13 cellular contexts compared by ENCODE assay signal in the genomic region with DNA sequence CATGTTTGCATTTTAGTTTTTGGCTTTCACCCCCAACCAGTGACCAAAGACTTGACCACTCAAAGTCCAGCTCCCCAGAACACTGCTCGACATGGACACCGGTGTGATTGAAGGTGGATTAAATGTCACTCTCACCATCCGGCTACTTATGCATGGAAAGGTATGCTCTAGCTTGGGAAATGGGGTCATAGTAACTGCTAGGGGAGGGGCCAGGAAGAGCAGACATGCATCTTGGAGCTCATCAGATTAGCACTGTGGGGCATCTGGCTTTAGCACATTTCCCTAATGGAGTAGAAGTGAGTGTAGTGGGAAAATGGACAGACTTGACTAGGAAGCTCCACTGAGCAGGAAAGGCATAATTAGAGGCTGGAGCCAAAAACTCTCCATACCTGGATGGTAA. TPM values are rescaled to one million over a fixed set of nuclear protein-coding genes. Genes with fewer than 3 reads are reported as not detected.
DNase-seq lines count a peak whose midpoint lies in the region; ATAC-seq and TF ChIP-seq lines count a peak whose summit lies in the region.
"Had no signal": no experiment of that assay in that cellular context is flagged by ENCODE, and none has a peak within 500 bp of the region (broad histone marks: within the 10 kb centered on the region; RNA-seq: fewer than 3 reads in every experiment).

No MANE protein-coding gene starts in this region.

- H3K27me3 ChIP-seq in fibroblast of lung (ENCODE audit: control insufficient read depth, insufficient read depth, low read length) (no peaks in the 10 kb centered on the region), skeletal muscle tissue (ENCODE audit: control insufficient read depth in 3 of 3, insufficient read depth in 3 of 3, low read length in 3 of 3) (no peaks in the 10 kb centered on the region), spleen (replicated peaks in 1 of 7) (no peaks in the 10 kb centered on the region)
- H3K27me3 ChIP-seq: SJSA1 had no signal

- no peak for DNase-seq in activated naive CD4-positive, alpha-beta T cell treated with anti-CD3 and anti-CD28 coated beads, Interleukin-2, amount 10 ng/mL, durations not matched to agents 7 days and 5 days
- DNase-seq in activated naive CD4-positive, alpha-beta T cell treated with Interleukin-2 at 50 U/mL for 16 hours, result no peak
- DNase-seq in T-cell (no peak), fibroblast of lung (ENCODE audit: low read depth in 2 of 2) (no peak), activated gamma-delta T cell (lab: John Stamatoyannopoulos, UW) (no peak), spleen (no peak)
- no peak for DNase-seq in activated effector memory CD4-positive, alpha-beta T cell treated with anti-CD3 and anti-CD28 coated beads, Interleukin-2, amount 50 U/mL, for 16 hours
- DNase-seq: left cardiac atrium, NCI-H2107 had no signal

- TF ChIP-seq POLR2A in spleen (IDR thresholded peaks at IDR 0.05), result no peak

- peak overlapping the region; percentile 99 for H3K4me3 Mint-ChIP-seq in activated naive CD4-positive, alpha-beta T cell treated with anti-CD3 and anti-CD28 coated beads, Interleukin-2, amount 10 ng/mL, durations not matched to agents 7 days and 5 days
- peak overlapping the region; percentile 56 to 97 (median 89) for H3K4me3 Mint-ChIP-seq in T-cell

- peak overlapping the region; percentile 61 for H3K4me2 ChIP-seq in fibroblast of lung (ENCODE audit: extremely low read depth, insufficient read depth, low read length)

- H3K9me3 Mint-ChIP-seq in activated naive CD4-positive, alpha-beta T cell treated with anti-CD3 and anti-CD28 coated beads, Interleukin-2, amount 10 ng/mL, durations not matched to agents 7 days and 5 days, result no peaks in the 10 kb centered on the region
- H3K9me3 Mint-ChIP-seq in T-cell, result no peaks in the 10 kb centered on the region

- no peak overlapping the region for H3K9ac ChIP-seq in fibroblast of lung (ENCODE audit: insufficient read depth, low read length)
- H3K9ac ChIP-seq in skeletal muscle tissue (ENCODE audit: low read depth in 1 of 3, low read length in 3 of 3), result peak overlapping the region in 1 of 3 donors; percentile 94

- peaks cover 66% of the 10 kb centered on the region for H3K79me2 ChIP-seq in fibroblast of lung (ENCODE audit: control insufficient read depth, insufficient read depth, low read length)

- H3K4me3 ChIP-seq in fibroblast of lung (replicated peaks in 1 of 4; ENCODE audit: control extremely low read depth in 1 of 4, insufficient read depth in 1 of 4, low read depth in 3 of 4, low read length in 4 of 4) (peak overlapping the region in 3 of 4 experiments; percentile 8 to 100 (median 94)), skeletal muscle tissue (ENCODE audit: low read length in 3 of 3) (peak overlapping the region in 1 of 3 donors; percentile 43), spleen (peak overlapping the region in 1 of 8 donors; percentile 83)

- H4K20me1 ChIP-seq in fibroblast of lung (ENCODE audit: control insufficient read depth, extremely low read depth, insufficient read depth, low read length), result peaks cover 17% of the 10 kb centered on the region

- POLR2A ChIA-PET in T-cell (lab: Charles Lee), result interaction anchor here (0.6 to 1.6 kb wide), 5 partner anchors 20 to 69 kb away, joined by 3 to 7 read pairs (median 5); no protein-coding TSS in a partner anchor

- TF ChIP-seq CTCF in fibroblast of lung (conservative IDR thresholded peaks at IDR 0.05 in 1 of 2, IDR thresholded peaks at IDR 0.05 in 1 of 2; ENCODE audit: low read depth in 1 of 2, low read length in 2 of 2) (no peak), spleen (IDR thresholded peaks at IDR 0.05 in 8 of 11, conservative IDR thresholded peaks at IDR 0.05 in 3 of 11) (no peak)

- H3K27ac ChIP-seq in fibroblast of lung (ENCODE audit: insufficient read depth, low read length) (no peak overlapping the region), skeletal muscle tissue (ENCODE audit: low read depth, low read length) (peak overlapping the region; percentile 25), spleen (peak overlapping the region in 4 of 8 donors; percentile 41 to 97 (median 97))
- H3K27ac ChIP-seq: SJSA1, skin epidermis had no signal

- peaks cover 56% of the 10 kb centered on the region for H3K36me3 Mint-ChIP-seq in activated naive CD4-positive, alpha-beta T cell treated with anti-CD3 and anti-CD28 coated beads, Interleukin-2, amount 10 ng/mL, durations not matched to agents 7 days and 5 days
- H3K36me3 Mint-ChIP-seq in T-cell, result peaks cover 39% of the 10 kb centered on the region

- H3K4me1 Mint-ChIP-seq in activated naive CD4-positive, alpha-beta T cell treated with anti-CD3 and anti-CD28 coated beads, Interleukin-2, amount 10 ng/mL, durations not matched to agents 7 days and 5 days, result peaks cover 43% of the 10 kb centered on the region
- H3K4me1 Mint-ChIP-seq in T-cell, result peaks cover 35 to 44% (median 41%) of the 10 kb centered on the region in 3 donors

- peaks cover 4% of the 10 kb centered on the region for H3K4me1 ChIP-seq in fibroblast of lung (ENCODE audit: control insufficient read depth, extremely low read depth, insufficient read depth, low read length)
- H3K4me1 ChIP-seq in skeletal muscle tissue (ENCODE audit: control insufficient read depth in 3 of 3, insufficient read depth in 3 of 3, low read length in 3 of 3), result peaks cover 28 to 46% (median 30%) of the 10 kb centered on the region in 3 donors
- peaks cover 25 to 70% (median 42%) of the 10 kb centered on the region in 6 donors for H3K4me1 ChIP-seq in spleen

- H3K36me3 ChIP-seq in fibroblast of lung (ENCODE audit: control insufficient read depth, insufficient read depth, low read length) (peaks cover 20% of the 10 kb centered on the region), skeletal muscle tissue (ENCODE audit: control insufficient read depth in 3 of 3, insufficient read depth in 3 of 3, low read length in 3 of 3) (peaks cover 38 to 55% (median 49%) of the 10 kb centered on the region in 3 donors), spleen (peaks cover 10 to 70% (median 55%) of the 10 kb centered on the region in 6 donors)

- no peak overlapping the region for H3K27ac Mint-ChIP-seq in activated naive CD4-positive, alpha-beta T cell treated with anti-CD3 and anti-CD28 coated beads, Interleukin-2, amount 10 ng/mL, durations not matched to agents 7 days and 5 days
- no peak overlapping the region for H3K27ac Mint-ChIP-seq in T-cell

- intact Hi-C loops in spleen (cut with DNase I; ENCODE audit: low total_unique reads), result loop anchor here (10.0 kb wide), 1 partner anchor 50 kb away; the partner anchor contains the start of genes NPFF and TARBP2

- no peaks in the 10 kb centered on the region for H3K27me3 Mint-ChIP-seq in activated naive CD4-positive, alpha-beta T cell treated with anti-CD3 and anti-CD28 coated beads, Interleukin-2, amount 10 ng/mL, durations not matched to agents 7 days and 5 days
- H3K27me3 Mint-ChIP-seq in T-cell, result no peaks in the 10 kb centered on the region

- WGBS in spleen, 5 donors, result 61 to 83% (median 72%) methylated on average over 3 of the region's 3 CpGs

- CTCF ChIA-PET in activated naive CD4-positive, alpha-beta T cell treated with anti-CD3 and anti-CD28 coated beads, Interleukin-2, amount 10 ng/mL, durations not matched to agents 7 days and 5 days (lab: Charles Lee), result interaction anchor here (0.7 to 2.3 kb wide), 6 partner anchors 19 to 133 kb away, joined by 3 to 9 read pairs (median 4); partner anchors contain the start of gene AAAS
- CTCF ChIA-PET in T-cell (lab: Charles Lee), result interaction anchor here in 1 of 2 donors (0.8 to 1.0 kb wide), 2 partner anchors 22 to 53 kb away, joined by 3 read pairs; no protein-coding TSS in a partner anchor

- H2AFZ ChIP-seq in fibroblast of lung (ENCODE audit: low read length), result no peak overlapping the region

- no peak for ATAC-seq in T-cell (replicated peaks in 1 of 4)
- ATAC-seq: left cardiac atrium had no signal

- H3K9me3 ChIP-seq in fibroblast of lung (ENCODE audit: control insufficient read depth, insufficient read depth, low read depth, low read length), result no peaks in the 10 kb centered on the region
- H3K9me3 ChIP-seq in skeletal muscle tissue (ENCODE audit: control insufficient read depth in 3 of 3, low read length in 3 of 3), result no peaks in the 10 kb centered on the region
- H3K9me3 ChIP-seq in spleen, result no peaks in the 10 kb centered on the region
- H3K9me3 ChIP-seq: SJSA1 had no signal

RNA-seq across cellular contexts. Expression of gene PCBP2, which starts 2.8 kb away (rescaled TPM):
- total RNA-seq in T-cell (1,000 to 10,000 TPM in 2 of 5 donors, 100 to 1,000 TPM in 3; 707 to 1,066 (median 764) TPM), fibroblast of lung (251 and 271 TPM in 2 replicates), skeletal muscle tissue (281 TPM), spleen (100 to 1,000 TPM; 547 to 779 (median 652) TPM)
- polyA plus RNA-seq in fibroblast of lung (315 and 374 TPM in 2 replicates), spleen (100 to 1,000 TPM; 449 to 459 (median 459) TPM)
- polyA plus RNA-seq in fibroblast of lung (2012), result 674 and 727 TPM in 2 replicates
- polyA minus RNA-seq in fibroblast of lung (ENCODE audit: low replicate concordance), result 1,406 and 1,607 TPM in 2 replicates

RNA-seq across cellular contexts. Expression of gene PRR13, which starts 13.2 kb away (rescaled TPM):
- 100 to 1,000 TPM; 175 to 215 (median 187) TPM for total RNA-seq in T-cell
- total RNA-seq in fibroblast of lung, result 30.3 and 48.1 TPM in 2 replicates
- 114 and 157 TPM in 2 replicates for polyA plus RNA-seq in fibroblast of lung
- 231 and 250 TPM in 2 replicates for polyA plus RNA-seq in fibroblast of lung (2012)
- polyA minus RNA-seq in fibroblast of lung (ENCODE audit: low replicate concordance), result 139 and 250 TPM in 2 replicates
- 15.7 TPM for total RNA-seq in skeletal muscle tissue
- 100 to 1,000 TPM; 127 to 230 (median 197) TPM for total RNA-seq in spleen
- polyA plus RNA-seq in spleen, result 100 to 1,000 TPM; 217 to 262 (median 223) TPM

RNA-seq across cellular contexts. Expression of gene AMHR2, which starts 31.1 kb away (rescaled TPM):
- total RNA-seq in T-cell (under 1 TPM in 1 of 5 donors, not detected in 4; 0.19 TPM), fibroblast of lung (not detected in 2 replicates), skeletal muscle tissue (not detected), spleen (10 to 100 TPM in 3 of 7 donors, 1 to 10 TPM in 4; 3.7 to 20.6 (median 8.8) TPM)
- polyA plus RNA-seq in fibroblast of lung (not detected in 2 replicates), spleen (1 to 10 TPM; 1.2 to 7.4 (median 1.7) TPM)
- polyA plus RNA-seq in fibroblast of lung (2012), result not detected in 2 replicates
- not detected in 2 replicates for polyA minus RNA-seq in fibroblast of lung (ENCODE audit: low replicate concordance)
- total RNA-seq: SJSA1 had no signal
- polyA plus RNA-seq: BJ had no signal

RNA-seq across cellular contexts. Expression of gene MAP3K12, which starts 44.5 kb away (rescaled TPM):
- total RNA-seq in T-cell (10 to 100 TPM; 21.4 to 29.9 (median 25.9) TPM), fibroblast of lung (37.8 and 40.8 TPM in 2 replicates), skeletal muscle tissue (4.7 TPM), spleen (10 to 100 TPM; 13.6 to 27.4 (median 20.8) TPM)
- polyA plus RNA-seq in fibroblast of lung (31.2 and 31.6 TPM in 2 replicates), spleen (10 to 100 TPM in 2 of 3 donors, 1 to 10 TPM in 1; 8.0 to 13.7 (median 10.9) TPM)
- 23.9 and 24.4 TPM in 2 replicates for polyA plus RNA-seq in fibroblast of lung (2012)
- polyA minus RNA-seq in fibroblast of lung (ENCODE audit: low replicate concordance), result 69.0 and 85.2 TPM in 2 replicates

RNA-seq across cellular contexts. Expression of gene TARBP2, which starts 46.4 kb away (rescaled TPM):
- 10 to 100 TPM; 31.4 to 44.7 (median 39.1) TPM for total RNA-seq in T-cell
- 37.8 and 39.3 TPM in 2 replicates for total RNA-seq in fibroblast of lung
- 19.8 and 25.9 TPM in 2 replicates for polyA plus RNA-seq in fibroblast of lung
- polyA plus RNA-seq in fibroblast of lung (2012), result 23.5 and 33.8 TPM in 2 replicates
- 27.3 and 27.9 TPM in 2 replicates for polyA minus RNA-seq in fibroblast of lung (ENCODE audit: low replicate concordance)
- total RNA-seq in skeletal muscle tissue, result 29.7 TPM
- 10 to 100 TPM; 25.9 to 43.7 (median 31.8) TPM for total RNA-seq in spleen
- 10 to 100 TPM; 29.0 to 57.1 (median 42.7) TPM for polyA plus RNA-seq in spleen
